In the genomic region with DNA sequence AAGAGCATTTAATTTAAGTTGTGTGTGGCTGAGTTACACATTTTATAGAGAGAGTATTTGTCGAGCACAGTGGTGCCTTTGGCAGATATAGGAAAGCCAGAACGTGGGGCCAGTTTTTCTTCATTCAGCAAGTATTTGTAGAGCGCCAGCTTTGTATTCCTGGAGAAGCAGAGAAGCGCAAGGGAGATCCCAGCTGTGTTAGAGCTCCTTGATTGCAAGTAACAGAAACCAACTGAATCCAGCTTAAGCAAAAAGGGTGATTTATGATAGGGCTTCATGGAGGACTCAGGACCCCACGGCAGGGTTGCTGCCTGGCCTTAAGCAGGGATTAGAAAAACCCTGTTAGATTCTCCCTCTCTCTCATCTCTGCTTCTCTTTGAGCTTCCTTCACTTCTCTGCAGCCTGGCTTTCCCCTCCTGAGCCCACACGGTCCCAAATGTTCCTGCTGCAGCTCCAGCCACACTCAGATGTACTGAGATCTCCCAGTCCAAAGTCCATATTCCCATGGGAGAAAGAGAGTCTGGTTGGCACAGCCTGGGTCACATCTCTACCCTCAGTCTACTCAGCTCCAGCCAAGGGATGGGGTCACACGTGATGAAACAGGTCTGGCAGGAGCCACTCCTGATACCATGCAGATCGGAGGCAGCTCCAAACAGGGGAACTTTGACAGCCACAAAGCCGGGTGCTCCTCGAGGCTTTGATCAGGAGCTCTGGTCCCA, we compare ENCODE assay signal across 2 cellular contexts.
TF ChIP-seq lines count a peak whose summit lies in the region.

No MANE protein-coding gene starts in this region.

TF ChIP-seq in WTC11, 78 proteins besides CTCF, POLR2A, EP300 and RAD21 (continued from another document):
- TF ChIP-seq STAT6 (CRISPR knock-in tag; conservative IDR thresholded peaks at IDR 0.05; ENCODE audit: low read depth) (no peak), ZBTB21 (CRISPR knock-in tag; IDR thresholded peaks at IDR 0.05; ENCODE audit: borderline replicate concordance) (no peak), E2F4 (CRISPR knock-in tag; IDR thresholded peaks at IDR 0.05; ENCODE audit: borderline replicate concordance, low read depth) (no peak)
- TF ChIP-seq, protein P1, sequence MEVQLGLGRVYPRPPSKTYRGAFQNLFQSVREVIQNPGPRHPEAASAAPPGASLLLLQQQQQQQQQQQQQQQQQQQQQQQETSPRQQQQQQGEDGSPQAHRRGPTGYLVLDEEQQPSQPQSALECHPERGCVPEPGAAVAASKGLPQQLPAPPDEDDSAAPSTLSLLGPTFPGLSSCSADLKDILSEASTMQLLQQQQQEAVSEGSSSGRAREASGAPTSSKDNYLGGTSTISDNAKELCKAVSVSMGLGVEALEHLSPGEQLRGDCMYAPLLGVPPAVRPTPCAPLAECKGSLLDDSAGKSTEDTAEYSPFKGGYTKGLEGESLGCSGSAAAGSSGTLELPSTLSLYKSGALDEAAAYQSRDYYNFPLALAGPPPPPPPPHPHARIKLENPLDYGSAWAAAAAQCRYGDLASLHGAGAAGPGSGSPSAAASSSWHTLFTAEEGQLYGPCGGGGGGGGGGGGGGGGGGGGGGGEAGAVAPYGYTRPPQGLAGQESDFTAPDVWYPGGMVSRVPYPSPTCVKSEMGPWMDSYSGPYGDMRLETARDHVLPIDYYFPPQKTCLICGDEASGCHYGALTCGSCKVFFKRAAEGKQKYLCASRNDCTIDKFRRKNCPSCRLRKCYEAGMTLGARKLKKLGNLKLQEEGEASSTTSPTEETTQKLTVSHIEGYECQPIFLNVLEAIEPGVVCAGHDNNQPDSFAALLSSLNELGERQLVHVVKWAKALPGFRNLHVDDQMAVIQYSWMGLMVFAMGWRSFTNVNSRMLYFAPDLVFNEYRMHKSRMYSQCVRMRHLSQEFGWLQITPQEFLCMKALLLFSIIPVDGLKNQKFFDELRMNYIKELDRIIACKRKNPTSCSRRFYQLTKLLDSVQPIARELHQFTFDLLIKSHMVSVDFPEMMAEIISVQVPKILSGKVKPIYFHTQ (CRISPR knock-in tag; IDR thresholded peaks at IDR 0.05) = no peak

TF ChIP-seq in liver, 16 proteins besides CTCF, POLR2A, EP300 and RAD21 (continued from another document):
- peak; percentile 40 for TF ChIP-seq YY1 (IDR thresholded peaks at IDR 0.05)
- TF ChIP-seq FOXA2 (IDR thresholded peaks at IDR 0.05) = no peak
